ENCODE assay signal across 9 cellular contexts in genomic region chr4:143911528-143912407, GRCh38. TPM values are rescaled to one million over a fixed set of nuclear protein-coding genes. Genes with fewer than 3 reads are reported as not detected.
DNase-seq lines count a peak whose midpoint lies in the region; ATAC-seq and TF ChIP-seq lines count a peak whose summit lies in the region.
"Not testable (repeated sequence)": the region's sequence is repeated elsewhere in the genome, so short reads cannot be mapped to it uniquely, and the experiment has no call there.
"Had no signal": no experiment of that assay in that cellular context is flagged by ENCODE, and none has a peak within 500 bp of the region (broad histone marks: within the 10 kb centered on the region; RNA-seq: fewer than 3 reads in every experiment).

No MANE protein-coding gene starts in this region.

- H3K79me2 ChIP-seq in DOHH2 (ENCODE audit: control insufficient read depth, low read length) = not testable (repeated sequence)

- not testable (repeated sequence) for TF ChIP-seq CTCF in DOHH2 (IDR thresholded peaks at IDR 0.05; ENCODE audit: low read depth, low read length, poor library complexity, severe bottlenecking); fibroblast of the aortic adventitia (IDR thresholded peaks at IDR 0.05; ENCODE audit: insufficient read depth, low read length); natural killer cell (IDR thresholded peaks at IDR 0.05)

- H3F3A ChIP-seq in DOHH2 (ENCODE audit: control insufficient read depth, insufficient read depth) = not testable (repeated sequence)

- not testable (repeated sequence) for H3K36me3 Mint-ChIP-seq in T-helper 2 cell treated with Interferon-gamma antibody and Interleukin-4, amounts not matched to agents 5 μg/mL and 100 μg/mL, for 36 hours (ENCODE audit: low read depth); activated naive CD4-positive, alpha-beta T cell treated with anti-CD3 and anti-CD28 coated beads, Interleukin-2, amount 50 U/mL, for 24 hours; natural killer cell

- not testable (repeated sequence) for H3K4me1 Mint-ChIP-seq in T-helper 2 cell treated with Interferon-gamma antibody and Interleukin-4, amounts not matched to agents 5 μg/mL and 100 μg/mL, for 36 hours (ENCODE audit: low read depth)
- peaks cover 18% of the 10 kb centered on the region for H3K4me1 Mint-ChIP-seq in activated naive CD4-positive, alpha-beta T cell treated with anti-CD3 and anti-CD28 coated beads, Interleukin-2, amount 50 U/mL, for 24 hours
- H3K4me1 Mint-ChIP-seq in natural killer cell = peaks cover 19 to 28% of the 10 kb centered on the region in 2 donors

- H3K9me2 ChIP-seq in DOHH2 (replicated peaks; ENCODE audit: control insufficient read depth, low read length) = not testable (repeated sequence)

- H3K27me3 Mint-ChIP-seq in T-helper 2 cell treated with Interferon-gamma antibody and Interleukin-4, amounts not matched to agents 5 μg/mL and 100 μg/mL, for 36 hours (ENCODE audit: low read depth); activated naive CD4-positive, alpha-beta T cell treated with anti-CD3 and anti-CD28 coated beads, Interleukin-2, amount 50 U/mL, for 24 hours; natural killer cell (ENCODE audit: low read depth in 2 of 2): not testable (repeated sequence)

- peak; percentile 7 for DNase-seq in T-helper 2 cell treated with Interferon-gamma antibody and Interleukin-4, amounts not matched to agents 5 μg/mL and 100 μg/mL, for 36 hours (ENCODE audit: low spot score)
- DNase-seq in fibroblast of the aortic adventitia (ENCODE audit: low read depth) = not testable (repeated sequence)
- peak; percentile 19 for DNase-seq in natural killer cell
- DNase-seq in stimulated activated CD8-positive, alpha-beta memory T cell treated with anti-CD3 and anti-CD28 coated beads, Interleukin-7, amount 100 ng/mL, for 4 hours (ENCODE audit: low read depth in 2 of 2) = peak; percentile 2 to 12

- peak; percentile 49 for ATAC-seq in GM19438 (IDR thresholded peaks at IDR 0.05; ENCODE audit: low read depth, unreplicated experiment)
- peak; percentile 50 for ATAC-seq in HG03039 (IDR thresholded peaks at IDR 0.05; ENCODE audit: unreplicated experiment)
- ATAC-seq in natural killer cell = peak; percentile 64 to 73 (median 65)

- H3K4me3 Mint-ChIP-seq in T-helper 2 cell treated with Interferon-gamma antibody and Interleukin-4, amounts not matched to agents 5 μg/mL and 100 μg/mL, for 36 hours = peak overlapping the region; percentile 79
- peak overlapping the region; percentile 80 for H3K4me3 Mint-ChIP-seq in activated naive CD4-positive, alpha-beta T cell treated with anti-CD3 and anti-CD28 coated beads, Interleukin-2, amount 50 U/mL, for 24 hours
- H3K4me3 Mint-ChIP-seq in natural killer cell = peak overlapping the region; percentile 93

- intact Hi-C loops in natural killer cell (cut with micrococcal nuclease) = not testable (repeated sequence)

- not testable (repeated sequence) for H3K4me1 ChIP-seq in DOHH2 (ENCODE audit: control insufficient read depth, low read length)

- H3K27me3 ChIP-seq in DOHH2 (ENCODE audit: control insufficient read depth, low read length) = not testable (repeated sequence)

- H3K27ac ChIP-seq in DOHH2 (ENCODE audit: low read depth, low read length) = not testable (repeated sequence)

- not testable (repeated sequence) for H3K36me3 ChIP-seq in DOHH2 (ENCODE audit: control insufficient read depth, low read length)

- H3K4me2 ChIP-seq in DOHH2 (ENCODE audit: low read length) = peak overlapping the region; percentile 44

- H3K4me3 ChIP-seq in DOHH2 (ENCODE audit: low read length) = peak overlapping the region; percentile 60
- H3K4me3 ChIP-seq in fibroblast of the aortic adventitia (ENCODE audit: low read depth, low read length) = peak overlapping the region; percentile 50

- peak overlapping the region; percentile 36 for H3K27ac Mint-ChIP-seq in T-helper 2 cell treated with Interferon-gamma antibody and Interleukin-4, amounts not matched to agents 5 μg/mL and 100 μg/mL, for 36 hours
- H3K27ac Mint-ChIP-seq in activated naive CD4-positive, alpha-beta T cell treated with anti-CD3 and anti-CD28 coated beads, Interleukin-2, amount 50 U/mL, for 24 hours = peak overlapping the region; percentile 51
- peak overlapping the region; percentile 32 to 90 for H3K27ac Mint-ChIP-seq in natural killer cell

- not testable (repeated sequence) for H3K9me3 Mint-ChIP-seq in T-helper 2 cell treated with Interferon-gamma antibody and Interleukin-4, amounts not matched to agents 5 μg/mL and 100 μg/mL, for 36 hours; activated naive CD4-positive, alpha-beta T cell treated with anti-CD3 and anti-CD28 coated beads, Interleukin-2, amount 50 U/mL, for 24 hours; natural killer cell

- not testable (repeated sequence) for H3K9me3 ChIP-seq in DOHH2 (ENCODE audit: control insufficient read depth, insufficient read depth, low read length)

- H4K20me1 ChIP-seq in DOHH2 (ENCODE audit: control insufficient read depth, insufficient read depth, low read depth, low read length) = not testable (repeated sequence)

RNA-seq across cellular contexts. Expression of gene GYPE, which starts 6.4 kb away (rescaled TPM):
- total RNA-seq in fibroblast of the aortic adventitia (ENCODE audit: low replicate concordance) = 3.1 TPM in 1 of 2 replicates, not detected in the other
- 1 to 10 TPM in 2 of 3 donors, under 1 TPM in 1; 0.31 to 1.3 (median 1.2) TPM for total RNA-seq in natural killer cell
- total RNA-seq: RPMI7951 had no signal
